Comparison of ENCODE assay signal across 1 cellular context in genomic region chr6:31663961-31664789, GRCh38.
A peak's percentile ranks its signal among the peaks of the same experiment; 100 is the strongest.
TF ChIP-seq lines count a peak whose summit lies in the region.

No MANE protein-coding gene starts in this region.

TF ChIP-seq in HepG2, 621 proteins besides CTCF, POLR2A, EP300 and RAD21 (continued from another document):
- TF ChIP-seq ATF4 (CRISPR knock-in tag; IDR thresholded peaks at IDR 0.05) (peak in 1 of 2 experiments; percentile 25; a peak in 1 of 4 replicates), JUNB (CRISPR knock-in tag; IDR thresholded peaks at IDR 0.05; ENCODE audit: borderline replicate concordance) (0 out of 2 replicates have a peak, but pooled peaks have one; percentile 37), ZNF678 (CRISPR knock-in tag; IDR thresholded peaks at IDR 0.05) (no peak), ZNF160 (CRISPR knock-in tag; IDR thresholded peaks at IDR 0.05) (0 out of 2 replicates have a peak, but pooled peaks have one; percentile 32), JUND (CRISPR knock-in tag; IDR thresholded peaks at IDR 0.05) (no peak), PHF5A (CRISPR knock-in tag; IDR thresholded peaks at IDR 0.05; ENCODE audit: low read depth, unreplicated experiment) (peak; percentile 5), ARID3A (IDR thresholded peaks at IDR 0.05; ENCODE audit: low read depth, low read length) (no peak), NFKB2 (CRISPR knock-in tag; IDR thresholded peaks at IDR 0.05; ENCODE audit: borderline replicate concordance) (peak; percentile 78; the same call in 1 of the 2 replicates), ZNF616 (CRISPR knock-in tag; IDR thresholded peaks at IDR 0.05; ENCODE audit: low read depth) (0 out of 2 replicates have a peak, but pooled peaks have one; percentile 34), MYC (CRISPR knock-in tag; IDR thresholded peaks at IDR 0.05; ENCODE audit: borderline replicate concordance) (peak; percentile 56; the same call in 1 of the 2 replicates), RBFOX2 (IDR thresholded peaks at IDR 0.05; ENCODE audit: low read depth, low read length) (peak; percentile 71), ZKSCAN5 (CRISPR knock-in tag; IDR thresholded peaks at IDR 0.05) (no peak), HNF4A (CRISPR knock-in tag; IDR thresholded peaks at IDR 0.05) (peak; percentile 72), SRY (CRISPR knock-in tag; IDR thresholded peaks at IDR 0.05) (0 out of 2 replicates have a peak, but pooled peaks have one; percentile 28), PAXIP1 (CRISPR knock-in tag; conservative IDR thresholded peaks at IDR 0.05) (peak; percentile 42; the same call in 1 of the 2 replicates), BHLHE40 (IDR thresholded peaks at IDR 0.05; ENCODE audit: low read length) (no peak), MIER2 (CRISPR knock-in tag; IDR thresholded peaks at IDR 0.05) (no peak), ZC3H13 (CRISPR knock-in tag; IDR thresholded peaks at IDR 0.05) (peak; percentile 59; the same call in 1 of the 2 replicates), ZNF776 (CRISPR knock-in tag; IDR thresholded peaks at IDR 0.05) (0 out of 2 replicates have a peak, but pooled peaks have one; percentile 17), TEF (CRISPR knock-in tag; IDR thresholded peaks at IDR 0.05) (0 out of 2 replicates have a peak, but pooled peaks have one; percentile 44), FOXJ3 (CRISPR knock-in tag; IDR thresholded peaks at IDR 0.05; ENCODE audit: borderline replicate concordance) (0 out of 2 replicates have a peak, but pooled peaks have one; percentile 2), ZNF256 (CRISPR knock-in tag; conservative IDR thresholded peaks at IDR 0.05) (no peak), ZNF274 (CRISPR knock-in tag; IDR thresholded peaks at IDR 0.05) (peak; percentile 64; the same call in 1 of the 2 replicates), ZFP1 (CRISPR knock-in tag; IDR thresholded peaks at IDR 0.05) (peak; percentile 13; the same call in 1 of the 2 replicates), FOSL2 (CRISPR knock-in tag; IDR thresholded peaks at IDR 0.05) (peak; percentile 78), GABPB1 (CRISPR knock-in tag; IDR thresholded peaks at IDR 0.05) (peak; percentile 30; the same call in 1 of the 2 replicates)
- TF ChIP-seq, protein P1, sequence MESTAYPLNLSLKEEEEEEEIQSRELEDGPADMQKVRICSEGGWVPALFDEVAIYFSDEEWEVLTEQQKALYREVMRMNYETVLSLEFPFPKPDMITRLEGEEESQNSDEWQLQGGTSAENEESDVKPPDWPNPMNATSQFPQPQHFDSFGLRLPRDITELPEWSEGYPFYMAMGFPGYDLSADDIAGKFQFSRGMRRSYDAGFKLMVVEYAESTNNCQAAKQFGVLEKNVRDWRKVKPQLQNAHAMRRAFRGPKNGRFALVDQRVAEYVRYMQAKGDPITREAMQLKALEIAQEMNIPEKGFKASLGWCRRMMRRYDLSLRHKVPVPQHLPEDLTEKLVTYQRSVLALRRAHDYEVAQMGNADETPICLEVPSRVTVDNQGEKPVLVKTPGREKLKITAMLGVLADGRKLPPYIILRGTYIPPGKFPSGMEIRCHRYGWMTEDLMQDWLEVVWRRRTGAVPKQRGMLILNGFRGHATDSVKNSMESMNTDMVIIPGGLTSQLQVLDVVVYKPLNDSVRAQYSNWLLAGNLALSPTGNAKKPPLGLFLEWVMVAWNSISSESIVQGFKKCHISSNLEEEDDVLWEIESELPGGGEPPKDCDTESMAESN (CRISPR knock-in tag; conservative IDR thresholded peaks at IDR 0.05): 0 out of 2 replicates have a peak, but pooled peaks have one; percentile 38
- TF ChIP-seq, protein P2, sequence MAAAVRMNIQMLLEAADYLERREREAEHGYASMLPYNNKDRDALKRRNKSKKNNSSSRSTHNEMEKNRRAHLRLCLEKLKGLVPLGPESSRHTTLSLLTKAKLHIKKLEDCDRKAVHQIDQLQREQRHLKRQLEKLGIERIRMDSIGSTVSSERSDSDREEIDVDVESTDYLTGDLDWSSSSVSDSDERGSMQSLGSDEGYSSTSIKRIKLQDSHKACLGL (CRISPR knock-in tag; IDR thresholded peaks at IDR 0.05): 0 out of 2 replicates have a peak, but pooled peaks have one; percentile 24
- TF ChIP-seq, protein P3, sequence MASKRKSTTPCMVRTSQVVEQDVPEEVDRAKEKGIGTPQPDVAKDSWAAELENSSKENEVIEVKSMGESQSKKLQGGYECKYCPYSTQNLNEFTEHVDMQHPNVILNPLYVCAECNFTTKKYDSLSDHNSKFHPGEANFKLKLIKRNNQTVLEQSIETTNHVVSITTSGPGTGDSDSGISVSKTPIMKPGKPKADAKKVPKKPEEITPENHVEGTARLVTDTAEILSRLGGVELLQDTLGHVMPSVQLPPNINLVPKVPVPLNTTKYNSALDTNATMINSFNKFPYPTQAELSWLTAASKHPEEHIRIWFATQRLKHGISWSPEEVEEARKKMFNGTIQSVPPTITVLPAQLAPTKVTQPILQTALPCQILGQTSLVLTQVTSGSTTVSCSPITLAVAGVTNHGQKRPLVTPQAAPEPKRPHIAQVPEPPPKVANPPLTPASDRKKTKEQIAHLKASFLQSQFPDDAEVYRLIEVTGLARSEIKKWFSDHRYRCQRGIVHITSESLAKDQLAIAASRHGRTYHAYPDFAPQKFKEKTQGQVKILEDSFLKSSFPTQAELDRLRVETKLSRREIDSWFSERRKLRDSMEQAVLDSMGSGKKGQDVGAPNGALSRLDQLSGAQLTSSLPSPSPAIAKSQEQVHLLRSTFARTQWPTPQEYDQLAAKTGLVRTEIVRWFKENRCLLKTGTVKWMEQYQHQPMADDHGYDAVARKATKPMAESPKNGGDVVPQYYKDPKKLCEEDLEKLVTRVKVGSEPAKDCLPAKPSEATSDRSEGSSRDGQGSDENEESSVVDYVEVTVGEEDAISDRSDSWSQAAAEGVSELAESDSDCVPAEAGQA (IDR thresholded peaks at IDR 0.05; ENCODE audit: low read depth): no peak
- TF ChIP-seq, protein P3 (CRISPR knock-in tag; IDR thresholded peaks at IDR 0.05; ENCODE audit: borderline replicate concordance): peak; percentile 56; the same call in 1 of the 2 replicates
TF ChIP-seq in HepG2: peak in this region for 79.
